1 cellular context compared by ENCODE assay signal in genomic region chr17:40910441-40910841, GRCh38.
TF ChIP-seq lines count a peak whose summit lies in the region.

No MANE protein-coding gene starts in this region.

TF ChIP-seq in WTC11, 78 proteins besides CTCF, POLR2A, EP300 and RAD21 (continued from another document):
- TF ChIP-seq ZMAT4 (CRISPR knock-in tag; IDR thresholded peaks at IDR 0.05) (no peak), ATF1 (CRISPR knock-in tag; IDR thresholded peaks at IDR 0.05) (no peak), ZNF416 (CRISPR knock-in tag; IDR thresholded peaks at IDR 0.05) (no peak), ZNF425 (CRISPR knock-in tag; conservative IDR thresholded peaks at IDR 0.05) (no peak), ZNF138 (CRISPR knock-in tag; conservative IDR thresholded peaks at IDR 0.05) (no peak), HMGXB4 (CRISPR knock-in tag; IDR thresholded peaks at IDR 0.05) (no peak)
TF ChIP-seq in WTC11: peak in this region for 0.
